In the genomic region with DNA sequence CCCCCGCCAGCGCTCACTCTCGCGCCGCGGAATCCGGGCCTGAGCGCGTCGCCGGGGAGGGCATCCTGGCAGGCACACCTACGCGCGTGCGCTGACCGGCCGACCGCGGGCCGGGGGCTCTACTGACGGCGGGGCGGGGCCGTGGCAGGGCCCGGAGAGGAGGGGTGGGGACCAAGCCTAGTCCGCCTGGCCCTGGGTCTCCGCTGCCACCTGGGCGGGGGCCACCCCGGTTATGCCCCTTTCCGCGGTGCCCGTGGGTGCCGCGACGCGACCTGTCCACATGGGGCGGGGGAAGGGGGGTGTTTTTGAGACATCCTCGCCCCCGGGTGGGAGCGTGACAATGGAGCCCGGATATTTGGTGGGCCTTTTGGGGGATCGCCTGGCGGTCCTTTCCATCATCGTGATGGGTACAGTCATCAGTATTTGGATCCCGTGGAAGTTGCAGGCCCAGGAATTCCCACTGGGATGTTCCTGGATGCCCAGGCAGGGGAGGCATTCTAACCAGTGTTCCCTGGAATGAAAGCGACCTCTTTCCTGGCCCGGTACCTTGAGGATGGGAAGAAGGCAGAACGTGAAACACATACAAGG, we compare ENCODE assay signal across 1 cellular context.
TF ChIP-seq lines count a peak whose summit lies in the region.

No MANE protein-coding gene starts in this region.

TF ChIP-seq in H1, 55 proteins besides CTCF, POLR2A, EP300 and RAD21:
- peak; percentile 20 for TF ChIP-seq EZH2 (IDR thresholded peaks at IDR 0.05; ENCODE audit: low read depth, low read length, severe bottlenecking)
- TF ChIP-seq, protein P1, sequence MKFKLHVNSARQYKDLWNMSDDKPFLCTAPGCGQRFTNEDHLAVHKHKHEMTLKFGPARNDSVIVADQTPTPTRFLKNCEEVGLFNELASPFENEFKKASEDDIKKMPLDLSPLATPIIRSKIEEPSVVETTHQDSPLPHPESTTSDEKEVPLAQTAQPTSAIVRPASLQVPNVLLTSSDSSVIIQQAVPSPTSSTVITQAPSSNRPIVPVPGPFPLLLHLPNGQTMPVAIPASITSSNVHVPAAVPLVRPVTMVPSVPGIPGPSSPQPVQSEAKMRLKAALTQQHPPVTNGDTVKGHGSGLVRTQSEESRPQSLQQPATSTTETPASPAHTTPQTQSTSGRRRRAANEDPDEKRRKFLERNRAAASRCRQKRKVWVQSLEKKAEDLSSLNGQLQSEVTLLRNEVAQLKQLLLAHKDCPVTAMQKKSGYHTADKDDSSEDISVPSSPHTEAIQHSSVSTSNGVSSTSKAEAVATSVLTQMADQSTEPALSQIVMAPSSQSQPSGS (IDR thresholded peaks at IDR 0.05; ENCODE audit: low read length) = no peak
- no peak for TF ChIP-seq CTBP2 (IDR thresholded peaks at IDR 0.05; ENCODE audit: borderline replicate concordance, insufficient read depth, insufficient read length, low read length)
